2 cellular contexts compared by ENCODE assay signal in genomic region chr19:2099054-2099501, GRCh38.
TF ChIP-seq lines count a peak whose summit lies in the region.

No MANE protein-coding gene starts in this region.

TF ChIP-seq in GM23338, 12 proteins besides CTCF, POLR2A, EP300 and RAD21:
- no peak for TF ChIP-seq EZH2 (IDR thresholded peaks at IDR 0.05; ENCODE audit: low read depth, unreplicated experiment)
- peak; percentile 25; the same call in 1 of the 2 replicates for TF ChIP-seq POLR2AphosphoS5 (IDR thresholded peaks at IDR 0.05; ENCODE audit: low read depth)
- TF ChIP-seq, protein P1, sequence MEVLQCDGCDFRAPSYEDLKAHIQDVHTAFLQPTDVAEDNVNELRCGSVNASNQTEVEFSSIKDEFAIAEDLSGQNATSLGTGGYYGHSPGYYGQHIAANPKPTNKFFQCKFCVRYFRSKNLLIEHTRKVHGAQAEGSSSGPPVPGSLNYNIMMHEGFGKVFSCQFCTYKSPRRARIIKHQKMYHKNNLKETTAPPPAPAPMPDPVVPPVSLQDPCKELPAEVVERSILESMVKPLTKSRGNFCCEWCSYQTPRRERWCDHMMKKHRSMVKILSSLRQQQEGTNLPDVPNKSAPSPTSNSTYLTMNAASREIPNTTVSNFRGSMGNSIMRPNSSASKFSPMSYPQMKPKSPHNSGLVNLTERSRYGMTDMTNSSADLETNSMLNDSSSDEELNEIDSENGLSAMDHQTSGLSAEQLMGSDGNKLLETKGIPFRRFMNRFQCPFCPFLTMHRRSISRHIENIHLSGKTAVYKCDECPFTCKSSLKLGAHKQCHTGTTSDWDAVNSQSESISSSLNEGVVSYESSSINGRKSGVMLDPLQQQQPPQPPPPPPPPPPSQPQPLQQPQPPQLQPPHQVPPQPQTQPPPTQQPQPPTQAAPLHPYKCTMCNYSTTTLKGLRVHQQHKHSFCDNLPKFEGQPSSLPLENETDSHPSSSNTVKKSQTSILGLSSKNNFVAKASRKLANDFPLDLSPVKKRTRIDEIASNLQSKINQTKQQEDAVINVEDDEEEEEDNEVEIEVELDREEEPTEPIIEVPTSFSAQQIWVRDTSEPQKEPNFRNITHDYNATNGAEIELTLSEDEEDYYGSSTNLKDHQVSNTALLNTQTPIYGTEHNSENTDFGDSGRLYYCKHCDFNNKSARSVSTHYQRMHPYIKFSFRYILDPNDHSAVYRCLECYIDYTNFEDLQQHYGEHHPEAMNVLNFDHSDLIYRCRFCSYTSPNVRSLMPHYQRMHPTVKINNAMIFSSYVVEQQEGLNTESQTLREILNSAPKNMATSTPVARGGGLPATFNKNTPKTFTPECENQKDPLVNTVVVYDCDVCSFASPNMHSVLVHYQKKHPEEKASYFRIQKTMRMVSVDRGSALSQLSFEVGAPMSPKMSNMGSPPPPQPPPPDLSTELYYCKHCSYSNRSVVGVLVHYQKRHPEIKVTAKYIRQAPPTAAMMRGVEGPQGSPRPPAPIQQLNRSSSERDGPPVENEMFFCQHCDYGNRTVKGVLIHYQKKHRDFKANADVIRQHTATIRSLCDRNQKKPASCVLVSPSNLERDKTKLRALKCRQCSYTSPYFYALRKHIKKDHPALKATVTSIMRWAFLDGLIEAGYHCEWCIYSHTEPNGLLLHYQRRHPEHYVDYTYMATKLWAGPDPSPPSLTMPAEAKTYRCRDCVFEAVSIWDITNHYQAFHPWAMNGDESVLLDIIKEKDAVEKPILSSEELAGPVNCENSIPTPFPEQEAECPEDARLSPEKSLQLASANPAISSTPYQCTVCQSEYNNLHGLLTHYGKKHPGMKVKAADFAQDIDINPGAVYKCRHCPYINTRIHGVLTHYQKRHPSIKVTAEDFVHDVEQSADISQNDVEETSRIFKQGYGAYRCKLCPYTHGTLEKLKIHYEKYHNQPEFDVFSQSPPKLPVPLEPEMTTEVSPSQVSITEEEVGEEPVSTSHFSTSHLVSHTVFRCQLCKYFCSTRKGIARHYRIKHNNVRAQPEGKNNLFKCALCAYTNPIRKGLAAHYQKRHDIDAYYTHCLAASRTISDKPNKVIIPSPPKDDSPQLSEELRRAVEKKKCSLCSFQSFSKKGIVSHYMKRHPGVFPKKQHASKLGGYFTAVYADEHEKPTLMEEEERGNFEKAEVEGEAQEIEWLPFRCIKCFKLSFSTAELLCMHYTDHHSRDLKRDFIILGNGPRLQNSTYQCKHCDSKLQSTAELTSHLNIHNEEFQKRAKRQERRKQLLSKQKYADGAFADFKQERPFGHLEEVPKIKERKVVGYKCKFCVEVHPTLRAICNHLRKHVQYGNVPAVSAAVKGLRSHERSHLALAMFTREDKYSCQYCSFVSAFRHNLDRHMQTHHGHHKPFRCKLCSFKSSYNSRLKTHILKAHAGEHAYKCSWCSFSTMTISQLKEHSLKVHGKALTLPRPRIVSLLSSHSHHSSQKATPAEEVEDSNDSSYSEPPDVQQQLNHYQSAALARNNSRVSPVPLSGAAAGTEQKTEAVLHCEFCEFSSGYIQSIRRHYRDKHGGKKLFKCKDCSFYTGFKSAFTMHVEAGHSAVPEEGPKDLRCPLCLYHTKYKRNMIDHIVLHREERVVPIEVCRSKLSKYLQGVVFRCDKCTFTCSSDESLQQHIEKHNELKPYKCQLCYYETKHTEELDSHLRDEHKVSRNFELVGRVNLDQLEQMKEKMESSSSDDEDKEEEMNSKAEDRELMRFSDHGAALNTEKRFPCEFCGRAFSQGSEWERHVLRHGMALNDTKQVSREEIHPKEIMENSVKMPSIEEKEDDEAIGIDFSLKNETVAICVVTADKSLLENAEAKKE (CRISPR knock-in tag; IDR thresholded peaks at IDR 0.05): no peak

TF ChIP-seq in K562, 482 proteins besides CTCF, POLR2A, EP300 and RAD21:
- TF ChIP-seq ZNF239 (CRISPR knock-in tag; IDR thresholded peaks at IDR 0.05) (no peak), ZC3H11A (IDR thresholded peaks at IDR 0.05; ENCODE audit: low read depth, low read length) (no peak), ZNF12 (CRISPR knock-in tag; IDR thresholded peaks at IDR 0.05) (no peak), RBM22 (IDR thresholded peaks at IDR 0.05; ENCODE audit: low read depth, low read length, poor library complexity, severe bottlenecking) (peak; percentile 80), NUFIP1 (IDR thresholded peaks at IDR 0.05; ENCODE audit: partially characterized antibody) (no peak), SRF (CRISPR knock-in tag; IDR thresholded peaks at IDR 0.05) (no peak), POLR2G (IDR thresholded peaks at IDR 0.05; ENCODE audit: low read depth, low read length) (peak; percentile 60), ZNF449 (CRISPR knock-in tag; IDR thresholded peaks at IDR 0.05) (no peak), ZFP30 (CRISPR knock-in tag; IDR thresholded peaks at IDR 0.05; ENCODE audit: borderline replicate concordance) (no peak), PHB2 (IDR thresholded peaks at IDR 0.05; ENCODE audit: low read depth) (no peak), CC2D1A (IDR thresholded peaks at IDR 0.05) (no peak), EWSR1 (IDR thresholded peaks at IDR 0.05; ENCODE audit: borderline replicate concordance, low read depth, partially characterized antibody) (no peak), MNT (conservative IDR thresholded peaks at IDR 0.05) (no peak)
- TF ChIP-seq, protein P2, sequence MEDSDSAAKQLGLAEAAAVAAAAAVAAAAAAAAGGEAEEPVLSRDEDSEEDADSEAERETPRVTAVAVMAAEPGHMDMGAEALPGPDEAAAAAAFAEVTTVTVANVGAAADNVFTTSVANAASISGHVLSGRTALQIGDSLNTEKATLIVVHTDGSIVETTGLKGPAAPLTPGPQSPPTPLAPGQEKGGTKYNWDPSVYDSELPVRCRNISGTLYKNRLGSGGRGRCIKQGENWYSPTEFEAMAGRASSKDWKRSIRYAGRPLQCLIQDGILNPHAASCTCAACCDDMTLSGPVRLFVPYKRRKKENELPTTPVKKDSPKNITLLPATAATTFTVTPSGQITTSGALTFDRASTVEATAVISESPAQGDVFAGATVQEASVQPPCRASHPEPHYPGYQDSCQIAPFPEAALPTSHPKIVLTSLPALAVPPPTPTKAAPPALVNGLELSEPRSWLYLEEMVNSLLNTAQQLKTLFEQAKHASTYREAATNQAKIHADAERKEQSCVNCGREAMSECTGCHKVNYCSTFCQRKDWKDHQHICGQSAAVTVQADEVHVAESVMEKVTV (CRISPR knock-in tag; IDR thresholded peaks at IDR 0.05): no peak
- TF ChIP-seq, protein P3, sequence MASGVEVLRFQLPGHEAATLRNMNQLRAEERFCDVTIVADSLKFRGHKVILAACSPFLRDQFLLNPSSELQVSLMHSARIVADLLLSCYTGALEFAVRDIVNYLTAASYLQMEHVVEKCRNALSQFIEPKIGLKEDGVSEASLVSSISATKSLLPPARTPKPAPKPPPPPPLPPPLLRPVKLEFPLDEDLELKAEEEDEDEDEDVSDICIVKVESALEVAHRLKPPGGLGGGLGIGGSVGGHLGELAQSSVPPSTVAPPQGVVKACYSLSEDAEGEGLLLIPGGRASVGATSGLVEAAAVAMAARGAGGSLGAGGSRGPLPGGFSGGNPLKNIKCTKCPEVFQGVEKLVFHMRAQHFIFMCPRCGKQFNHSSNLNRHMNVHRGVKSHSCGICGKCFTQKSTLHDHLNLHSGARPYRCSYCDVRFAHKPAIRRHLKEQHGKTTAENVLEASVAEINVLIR (CRISPR knock-in tag; IDR thresholded peaks at IDR 0.05): no peak
- TF ChIP-seq, protein P4, sequence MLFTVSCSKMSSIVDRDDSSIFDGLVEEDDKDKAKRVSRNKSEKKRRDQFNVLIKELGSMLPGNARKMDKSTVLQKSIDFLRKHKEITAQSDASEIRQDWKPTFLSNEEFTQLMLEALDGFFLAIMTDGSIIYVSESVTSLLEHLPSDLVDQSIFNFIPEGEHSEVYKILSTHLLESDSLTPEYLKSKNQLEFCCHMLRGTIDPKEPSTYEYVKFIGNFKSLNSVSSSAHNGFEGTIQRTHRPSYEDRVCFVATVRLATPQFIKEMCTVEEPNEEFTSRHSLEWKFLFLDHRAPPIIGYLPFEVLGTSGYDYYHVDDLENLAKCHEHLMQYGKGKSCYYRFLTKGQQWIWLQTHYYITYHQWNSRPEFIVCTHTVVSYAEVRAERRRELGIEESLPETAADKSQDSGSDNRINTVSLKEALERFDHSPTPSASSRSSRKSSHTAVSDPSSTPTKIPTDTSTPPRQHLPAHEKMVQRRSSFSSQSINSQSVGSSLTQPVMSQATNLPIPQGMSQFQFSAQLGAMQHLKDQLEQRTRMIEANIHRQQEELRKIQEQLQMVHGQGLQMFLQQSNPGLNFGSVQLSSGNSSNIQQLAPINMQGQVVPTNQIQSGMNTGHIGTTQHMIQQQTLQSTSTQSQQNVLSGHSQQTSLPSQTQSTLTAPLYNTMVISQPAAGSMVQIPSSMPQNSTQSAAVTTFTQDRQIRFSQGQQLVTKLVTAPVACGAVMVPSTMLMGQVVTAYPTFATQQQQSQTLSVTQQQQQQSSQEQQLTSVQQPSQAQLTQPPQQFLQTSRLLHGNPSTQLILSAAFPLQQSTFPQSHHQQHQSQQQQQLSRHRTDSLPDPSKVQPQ (CRISPR knock-in tag; IDR thresholded peaks at IDR 0.05; ENCODE audit: borderline replicate concordance): no peak
